ENCODE assay signal across 8 cellular contexts in the genomic region with DNA sequence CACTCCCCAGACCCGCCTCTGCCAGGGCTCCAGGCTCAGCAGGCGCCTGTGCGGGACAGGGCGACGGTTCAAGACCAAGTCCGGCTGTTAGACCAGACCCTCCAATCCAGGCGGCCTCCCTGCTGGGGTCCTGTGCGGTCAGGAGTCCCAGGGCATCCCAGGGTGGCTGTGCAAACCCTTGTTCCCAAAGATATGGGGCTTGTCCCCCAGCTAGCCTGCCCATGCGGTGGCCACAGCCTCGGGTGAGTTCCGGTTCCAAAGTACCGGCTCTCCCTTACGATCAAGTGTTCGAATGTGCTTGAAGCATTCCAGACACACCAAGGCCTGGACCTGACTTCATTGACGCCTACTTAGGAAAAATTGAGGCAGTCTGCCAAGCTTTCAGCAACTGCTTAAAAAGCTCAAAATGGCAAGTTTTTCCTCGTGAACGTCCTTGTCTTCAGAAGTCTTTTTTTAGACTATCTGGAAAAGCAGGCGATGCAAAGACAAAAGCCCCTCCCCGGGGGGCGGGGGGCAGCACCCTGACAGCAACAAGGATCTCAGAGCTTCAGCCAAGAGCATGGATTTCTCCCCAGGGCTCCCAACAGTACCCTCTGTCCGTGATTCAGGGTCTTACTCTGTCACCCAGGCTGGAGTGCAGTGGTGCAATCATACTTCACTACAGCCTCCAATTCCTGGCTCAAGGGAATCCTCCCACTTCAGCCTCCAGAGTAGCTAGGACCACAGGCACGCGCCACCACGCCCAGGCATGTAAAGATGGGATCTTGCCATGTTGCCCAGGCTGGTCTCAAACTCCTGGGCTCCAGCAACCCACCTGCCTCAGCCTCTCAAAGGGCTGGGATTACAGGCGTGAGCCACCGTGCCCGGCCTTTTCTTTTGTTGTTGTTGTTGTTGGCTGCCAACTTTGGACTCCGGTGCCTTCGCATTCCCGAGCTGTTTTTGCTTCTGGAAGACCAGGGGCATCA. TPM values are rescaled to one million over a fixed set of nuclear protein-coding genes. Genes with fewer than 3 reads are reported as not detected.
A peak's percentile ranks its signal among the peaks of the same experiment; 100 is the strongest.
DNase-seq lines count a peak whose midpoint lies in the region; ATAC-seq and TF ChIP-seq lines count a peak whose summit lies in the region.

No MANE protein-coding gene starts in this region.

- intact Hi-C loops in PC-3 (cut with micrococcal nuclease), result loop anchor here (5.0 kb wide), 1 partner anchor 355 kb away; no protein-coding TSS in a partner anchor

- peak overlapping the region; percentile 100 for H3K4me2 ChIP-seq in PC-3 (ENCODE audit: low read length)

- H2AFZ ChIP-seq in ACC112 (ENCODE audit: low read length, unreplicated experiment) (no peak overlapping the region), PC-3 (ENCODE audit: low read length) (no peak overlapping the region)

- TF ChIP-seq CTCF in PC-3 (conservative IDR thresholded peaks at IDR 0.05; ENCODE audit: low read depth, low read length) (no peak), nephron progenitor cell (IDR thresholded peaks at IDR 0.05) (no peak)

- no peaks in the 10 kb centered on the region for H3K9me2 ChIP-seq in PC-3 (replicated peaks; ENCODE audit: low read length)

- peaks cover 21% of the 10 kb centered on the region for H3K36me3 Mint-ChIP-seq in effector memory CD8-positive, alpha-beta T cell (ENCODE audit: insufficient read depth)
- no peaks in the 10 kb centered on the region for H3K36me3 Mint-ChIP-seq in nephron progenitor cell (ENCODE audit: low read depth)

- H3K36me3 ChIP-seq in ACC112 (ENCODE audit: insufficient read depth, low read length), result no peaks in the 10 kb centered on the region
- H3K36me3 ChIP-seq in PC-3 (ENCODE audit: low read depth, low read length), result no peaks in the 10 kb centered on the region

- no peaks in the 10 kb centered on the region for H3K27me3 Mint-ChIP-seq in effector memory CD8-positive, alpha-beta T cell
- H3K27me3 Mint-ChIP-seq in nephron progenitor cell (ENCODE audit: low read depth, poor library complexity), result no peaks in the 10 kb centered on the region

- H3K27ac ChIP-seq in ACC112 (ENCODE audit: low read depth, low read length) (no peak overlapping the region), PC-3 (ENCODE audit: low read length) (no peak overlapping the region)

- H3K4me3 Mint-ChIP-seq in effector memory CD8-positive, alpha-beta T cell, result peak overlapping the region in 1 of 2 donors; percentile 9
- peak overlapping the region; percentile 63 for H3K4me3 Mint-ChIP-seq in nephron progenitor cell

- H3K9me3 ChIP-seq in PC-3 (ENCODE audit: low read length), result no peaks in the 10 kb centered on the region

- H3K4me1 ChIP-seq in ACC112 (ENCODE audit: control insufficient read depth, insufficient read depth, low read length, unreplicated experiment) (peaks cover 20% of the 10 kb centered on the region), PC-3 (ENCODE audit: insufficient read depth, low read length) (peaks cover 52% of the 10 kb centered on the region)

- POLR2A ChIA-PET in PC-3 (lab: Charles Lee; ENCODE audit: unreplicated experiment), result no interaction called here

- no peaks in the 10 kb centered on the region for H3K27me3 ChIP-seq in ACC112 (ENCODE audit: insufficient read depth, low read length)
- H3K27me3 ChIP-seq in PC-3 (ENCODE audit: low read length), result no peaks in the 10 kb centered on the region

- H3K4me1 Mint-ChIP-seq in effector memory CD8-positive, alpha-beta T cell (ENCODE audit: low read depth in 2 of 2), result peaks cover 4 to 13% of the 10 kb centered on the region in 2 donors
- peaks cover 33% of the 10 kb centered on the region for H3K4me1 Mint-ChIP-seq in nephron progenitor cell

- H3K9ac ChIP-seq in PC-3 (ENCODE audit: low read length), result no peak overlapping the region

- H3K9me3 Mint-ChIP-seq in effector memory CD8-positive, alpha-beta T cell, result no peaks in the 10 kb centered on the region
- H3K9me3 Mint-ChIP-seq in nephron progenitor cell, result no peaks in the 10 kb centered on the region

- no peak for ATAC-seq in PC-3
- ATAC-seq in effector memory CD8-positive, alpha-beta T cell (replicated peaks), result no peak

- CTCF ChIA-PET in PC-3 (lab: Charles Lee), result interaction anchor here (0.6 kb wide), 1 partner anchor 42 kb away, joined by 3 read pairs; no protein-coding TSS in a partner anchor

- peak overlapping the region; percentile 38 to 46 for H3K27ac Mint-ChIP-seq in effector memory CD8-positive, alpha-beta T cell
- no peak overlapping the region for H3K27ac Mint-ChIP-seq in nephron progenitor cell

- DNase-seq in PC-3 (no peak), nephron progenitor cell (no peak), NCI-H187 (lab: John Stamatoyannopoulos, UW) (no peak), NCI-H2081 (lab: John Stamatoyannopoulos, UW) (no peak), ureter (ENCODE audit: low spot score) (no peak)
- no peak for DNase-seq in effector memory CD8-positive, alpha-beta T cell
- no peak for DNase-seq in central memory CD4-positive, alpha-beta T cell

- H3K79me2 ChIP-seq in ACC112 (ENCODE audit: control insufficient read depth, insufficient read depth, low read length, unreplicated experiment), result peaks cover 25% of the 10 kb centered on the region
- peaks cover 43% of the 10 kb centered on the region for H3K79me2 ChIP-seq in PC-3 (ENCODE audit: low read length)

- H4K20me1 ChIP-seq in PC-3 (ENCODE audit: low read length), result no peaks in the 10 kb centered on the region

- no TSS peak for BruUV-seq in PC-3 (replicated peaks; lab: Mats Ljungman, UMichigan)

- peak overlapping the region; percentile 71 for H3K4me3 ChIP-seq in ACC112 (ENCODE audit: low read depth, low read length)
- peak overlapping the region; percentile 83 for H3K4me3 ChIP-seq in PC-3 (ENCODE audit: low read length)

- no peaks in the 10 kb centered on the region for H3F3A ChIP-seq in PC-3 (ENCODE audit: low read length, unreplicated experiment)

RNA-seq across cellular contexts. Expression of gene FAAP20, which starts 2.3 kb away (rescaled TPM):
- 114 and 148 TPM in 2 replicates for total RNA-seq in PC-3 (2014; rRNA removed)
- total RNA-seq in ureter, result 52.3 TPM

RNA-seq across cellular contexts. Expression of gene SKI, which starts 35.8 kb away (rescaled TPM):
- total RNA-seq in PC-3 (2014; rRNA removed), result 28.3 and 61.7 TPM in 2 replicates
- 77.5 TPM for total RNA-seq in ureter
